ENCODE assay signal across 9 cellular contexts in genomic region chr3:185959609-185960517, GRCh38. TPM values are rescaled to one million over a fixed set of nuclear protein-coding genes. Genes with fewer than 3 reads are reported as not detected.
DNase-seq lines count a peak whose midpoint lies in the region; TF ChIP-seq lines count a peak whose summit lies in the region.
"Had no signal": no experiment of that assay in that cellular context is flagged by ENCODE, and none has a peak within 500 bp of the region (broad histone marks: within the 10 kb centered on the region; RNA-seq: fewer than 3 reads in every experiment).

No MANE protein-coding gene starts in this region.

- TF ChIP-seq POLR2A in transverse colon (IDR thresholded peaks at IDR 0.05), result peak; percentile 54

- no peaks in the 10 kb centered on the region for H3K36me3 Mint-ChIP-seq in activated naive CD4-positive, alpha-beta T cell treated with anti-CD3 and anti-CD28 coated beads, Interleukin-2, amount 10 ng/mL, durations not matched to agents 7 days and 5 days

- peak overlapping the region in 3 of 4 donors; percentile 28 to 34 (median 34) for H3K4me3 ChIP-seq in transverse colon

- no peaks in the 10 kb centered on the region for H3K9me3 Mint-ChIP-seq in activated naive CD4-positive, alpha-beta T cell treated with anti-CD3 and anti-CD28 coated beads, Interleukin-2, amount 10 ng/mL, durations not matched to agents 7 days and 5 days

- peak overlapping the region; percentile 1 for H3K4me3 Mint-ChIP-seq in activated naive CD4-positive, alpha-beta T cell treated with anti-CD3 and anti-CD28 coated beads, Interleukin-2, amount 10 ng/mL, durations not matched to agents 7 days and 5 days
- H3K4me3 Mint-ChIP-seq: naive B cell had no signal

- no peaks in the 10 kb centered on the region for H3K36me3 ChIP-seq in transverse colon

- H3K4me1 ChIP-seq in transverse colon, result peaks cover 0 to 31% (median 8%) of the 10 kb centered on the region in 4 donors

- TF ChIP-seq EP300 in transverse colon (IDR thresholded peaks at IDR 0.05; ENCODE audit: low read depth), result no peak

- no peak for DNase-seq in activated naive CD4-positive, alpha-beta T cell treated with anti-CD3 and anti-CD28 coated beads, Interleukin-2, amount 10 ng/mL, durations not matched to agents 7 days and 5 days
- DNase-seq in activated naive CD4-positive, alpha-beta T cell treated with anti-CD3 and anti-CD28 coated beads, Interleukin-2, amount 50 U/mL, for 16 hours, result no peak
- DNase-seq in SW480 (ENCODE audit: low spot score) (peak; percentile 97), glomerular visceral epithelial cell (ENCODE audit: extremely low spot score) (peak; percentile 42), transverse colon (peak; percentile 64)
- DNase-seq in effector CD8-positive, alpha-beta T cell (lab: John Stamatoyannopoulos, UW), result no peak
- no peak for DNase-seq in stimulated activated CD4-positive, alpha-beta T cell treated with anti-CD3 and anti-CD28 coated beads, Interleukin-12 subunit alpha, Interleukin-12 subunit beta, amount 100 ng/mL, for 4 hours
- DNase-seq in activated CD4-positive, CD25-positive, alpha-beta regulatory T cell (lab: John Stamatoyannopoulos, UW), result no peak
- DNase-seq: naive B cell had no signal

- intact Hi-C loops in transverse colon (cut with DNase I; ENCODE audit: low total_unique reads), result no loop called here

- in situ Hi-C loops in transverse colon (cut with MboI; ENCODE audit: low pct_ligation_motif_present in 1 of 4, low pct_unique_long_range_greater_than_20kb in 1 of 4, low sequenced_read_pairs in 3 of 4), result no loop called here

- no peaks in the 10 kb centered on the region for H3K27me3 ChIP-seq in transverse colon

- peak overlapping the region; percentile 77 to 86 (median 82) for H3K27ac ChIP-seq in transverse colon

- CTCF ChIA-PET in activated naive CD4-positive, alpha-beta T cell treated with anti-CD3 and anti-CD28 coated beads, Interleukin-2, amount 10 ng/mL, durations not matched to agents 7 days and 5 days (lab: Charles Lee), result interaction anchor here (0.7 to 7.8 kb wide), 2 partner anchors 16 to 553 kb away, joined by 3 to 80 read pairs; no protein-coding TSS in a partner anchor

- no peaks in the 10 kb centered on the region for H3K9me3 ChIP-seq in transverse colon

- TF ChIP-seq CTCF in transverse colon (IDR thresholded peaks at IDR 0.05), result no peak

- peaks cover 2% of the 10 kb centered on the region for H3K4me1 Mint-ChIP-seq in activated naive CD4-positive, alpha-beta T cell treated with anti-CD3 and anti-CD28 coated beads, Interleukin-2, amount 10 ng/mL, durations not matched to agents 7 days and 5 days
- H3K4me1 Mint-ChIP-seq: naive B cell had no signal

- no peak overlapping the region for H3K27ac Mint-ChIP-seq in activated naive CD4-positive, alpha-beta T cell treated with anti-CD3 and anti-CD28 coated beads, Interleukin-2, amount 10 ng/mL, durations not matched to agents 7 days and 5 days
- H3K27ac Mint-ChIP-seq: naive B cell had no signal

- H3K27me3 Mint-ChIP-seq in activated naive CD4-positive, alpha-beta T cell treated with anti-CD3 and anti-CD28 coated beads, Interleukin-2, amount 10 ng/mL, durations not matched to agents 7 days and 5 days, result peaks cover 8% of the 10 kb centered on the region

- 36 to 39% methylated on average over 5 of the region's 5 CpGs for WGBS in transverse colon (ENCODE audit: low coverage in 1 of 2), 2 donors

RNA-seq across cellular contexts. Expression of gene TRA2B, which starts 22.0 kb away (rescaled TPM):
- total RNA-seq in transverse colon, result 100 to 1,000 TPM in 2 of 4 donors, 10 to 100 TPM in 2; 69.1 to 154 (median 92.6) TPM

Comparison
In these comparisons a context has a peak if more than half of its experiments do, and no peak if none do; other contexts are left out.
1. DNase-seq: peak in SW480 (single experiment), glomerular visceral epithelial cell (single experiment) and transverse colon (single experiment); none in activated naive CD4-positive, alpha-beta T cell treated with anti-CD3 and anti-CD28 coated beads, Interleukin-2, amount 10 ng/mL, durations not matched to agents 7 days and 5 days (single experiment), activated naive CD4-positive, alpha-beta T cell treated with anti-CD3 and anti-CD28 coated beads, Interleukin-2, amount 50 U/mL, for 16 hours (single experiment), effector CD8-positive, alpha-beta T cell (single experiment), stimulated activated CD4-positive, alpha-beta T cell treated with anti-CD3 and anti-CD28 coated beads, Interleukin-12 subunit alpha, Interleukin-12 subunit beta, amount 100 ng/mL, for 4 hours (single experiment) and activated CD4-positive, CD25-positive, alpha-beta regulatory T cell (0 of 4).